In genomic region chr6:33412140-33413009, GRCh38 we compare ENCODE assay signal across 9 cellular contexts. TPM values are rescaled to one million over a fixed set of nuclear protein-coding genes. Genes with fewer than 3 reads are reported as not detected.
DNase-seq lines count a peak whose midpoint lies in the region; ATAC-seq, FAIRE-seq and TF ChIP-seq lines count a peak whose summit lies in the region.
"Had no signal": no experiment of that assay in that cellular context is flagged by ENCODE, and none has a peak within 500 bp of the region (broad histone marks: within the 10 kb centered on the region; RNA-seq: fewer than 3 reads in every experiment).

No MANE protein-coding gene starts in this region.

- POLR2A ChIA-PET in GM12878 (lab: Charles Lee) = interaction anchor here (0.6 to 2.2 kb wide), 5 partner anchors 15 to 1216 kb away, joined by 3 to 6 read pairs (median 3); partner anchors contain the start of gene ZBTB9

- H3K4me3 ChIP-seq in GM12878 (no peak overlapping the region), prostate gland (peak overlapping the region in 1 of 2 donors; percentile 100)

- no peaks in the 10 kb centered on the region for H3K9me3 Mint-ChIP-seq in IgD-negative memory B cell

- H3K4me1 ChIP-seq in GM12878 (ENCODE audit: control insufficient read depth, insufficient read depth, low read length) (peaks cover 20% of the 10 kb centered on the region), prostate gland (replicated peaks) (peaks cover 12% of the 10 kb centered on the region)

- H4K20me1 ChIP-seq in GM12878 (ENCODE audit: control insufficient read depth, insufficient read depth) = no peaks in the 10 kb centered on the region; the same call in 1 of the 2 replicates

- no peaks in the 10 kb centered on the region for H3K36me3 Mint-ChIP-seq in IgD-negative memory B cell

- in situ Hi-C loops in GM12878 (cut with MboI) = no loop called here

- TF ChIP-seq CTCF in GM12878 (IDR thresholded peaks at IDR 0.05 in 2 of 3, conservative IDR thresholded peaks at IDR 0.05 in 1 of 3; ENCODE audit: control insufficient read depth in 2 of 3, extremely low read depth in 1 of 3, insufficient read depth in 1 of 3, low read depth in 3 of 3, low read length in 3 of 3) = no peak
- no peak for TF ChIP-seq CTCF in prostate gland (IDR thresholded peaks at IDR 0.05)

- peaks cover 28% of the 10 kb centered on the region for H3K79me2 ChIP-seq in GM12878 (ENCODE audit: control insufficient read depth, insufficient read depth, low read length)

- H3K27ac ChIP-seq in GM12878 (ENCODE audit: control insufficient read depth, insufficient read depth) = no peak overlapping the region
- peak overlapping the region; percentile 100 for H3K27ac ChIP-seq in prostate gland

- H3K36me3 ChIP-seq in GM12878 (ENCODE audit: control insufficient read depth in 2 of 2, insufficient read depth in 2 of 2, low read length in 1 of 2) (peaks cover 4 to 6% of the 10 kb centered on the region in 2 experiments), prostate gland (no peaks in the 10 kb centered on the region)

- no peak for ATAC-seq in GM12878

- peak overlapping the region; percentile 86 to 94 (median 91) for H3K4me3 Mint-ChIP-seq in IgD-negative memory B cell

- H3K4me2 ChIP-seq in GM12878 (ENCODE audit: control insufficient read depth, insufficient read depth) = peak overlapping the region; percentile 5; the same call in 1 of the 2 replicates

- CTCF ChIA-PET in GM12878 (lab: Yijun Ruan, JAX) = interaction anchor here (1.3 to 1.7 kb wide), 2 partner anchors 22 to 76 kb away, joined by 3 to 5 read pairs; no protein-coding TSS in a partner anchor

- intact Hi-C loops in GM12878 (cut with micrococcal nuclease; ENCODE audit: unreplicated experiment) = no loop called here
- intact Hi-C loops in prostate gland (cut with DNase I) = loop anchor here (5.0 to 10.0 kb wide), 2 partner anchors 95 to 438 kb away; partner anchors contain the start of gene ZBTB22

- TF ChIP-seq RAD21 in GM12878 (IDR thresholded peaks at IDR 0.05; ENCODE audit: insufficient read depth, low read depth, low read length) = no peak

- BruUV-seq in GM12878 (replicated peaks; lab: Mats Ljungman, UMichigan) = no TSS peak

- H3K9ac ChIP-seq in GM12878 (ENCODE audit: control insufficient read depth, insufficient read depth, low read length) = no peak overlapping the region

- H3K27ac Mint-ChIP-seq in IgD-negative memory B cell = peak overlapping the region; percentile 85 to 99 (median 96)

- no peaks in the 10 kb centered on the region for H3K27me3 Mint-ChIP-seq in IgD-negative memory B cell

- TF ChIP-seq EP300 in GM12878 (IDR thresholded peaks at IDR 0.05; ENCODE audit: borderline replicate concordance in 1 of 2, control insufficient read depth in 1 of 2, low read depth in 2 of 2, low read length in 2 of 2) = no peak

- DNase-seq in GM12878 (ENCODE audit: low read depth, low spot score) (no peak), prostate gland (ENCODE audit: low spot score) (no peak), HUDEP-2 (lab: John Stamatoyannopoulos, UW; ENCODE audit: unreplicated experiment in 76 of 76) (no peak), 8988T (no peak)
- DNase-seq in activated CD4-positive, CD25-positive, alpha-beta regulatory T cell (lab: John Stamatoyannopoulos, UW) = no peak
- DNase-seq: colonic mucosa, NCI-H1092 had no signal

- TF ChIP-seq POLR2A in GM12878 (IDR thresholded peaks at IDR 0.05; ENCODE audit: low read depth, low read length) (no peak), prostate gland (IDR thresholded peaks at IDR 0.05) (no peak)

- H2AFZ ChIP-seq in GM12878 (ENCODE audit: control insufficient read depth, low read depth, low read length) = no peak overlapping the region

- RAD21 ChIA-PET in GM12878 (lab: Charles Lee; ENCODE audit: unreplicated experiment) = interaction anchor here (1.2 kb wide), 1 partner anchor 14 kb away, joined by 5 read pairs; no protein-coding TSS in a partner anchor

- 91% methylated on average over 10 of the region's 10 CpGs for WGBS in GM12878 (ENCODE audit: insufficient coverage, insufficient replicate concordance, low lambda C conversion rate, missing lambda C conversion rate)
- 85% methylated on average over 10 of the region's 10 CpGs for WGBS in prostate gland

- peaks cover 27 to 49% (median 39%) of the 10 kb centered on the region in 3 donors for H3K4me1 Mint-ChIP-seq in IgD-negative memory B cell

- no peak for FAIRE-seq in GM12878 (lab: Jason Lieb, UNC)
- FAIRE-seq: GM12892 had no signal

- H3K27me3 ChIP-seq in GM12878 (replicated peaks in 1 of 2; ENCODE audit: control insufficient read depth in 2 of 2, insufficient read depth in 2 of 2, low read length in 1 of 2) (no peaks in the 10 kb centered on the region), prostate gland (replicated peaks; ENCODE audit: insufficient read depth) (no peaks in the 10 kb centered on the region)
- H3K27me3 ChIP-seq: colonic mucosa had no signal

- SMC1A ChIA-PET in GM12878 (lab: Charles Lee; ENCODE audit: uncharacterized antibody, unreplicated experiment) = no interaction called here

- H3K9me3 ChIP-seq in GM12878 (replicated peaks; ENCODE audit: control insufficient read depth, insufficient read depth, low read length) (no peaks in the 10 kb centered on the region), prostate gland (no peaks in the 10 kb centered on the region)
- H3K9me3 ChIP-seq: colonic mucosa had no signal

RNA-seq across cellular contexts. Expression of gene PHF1, which starts 1.6 kb away (rescaled TPM):
- 77.0 TPM for polyA plus RNA-seq in IgD-negative memory B cell
- total RNA-seq in GM12878 (2013; cell fraction: nucleolus; rRNA removed) = 22.1 and 23.7 TPM in 2 replicates
- total RNA-seq in GM12878 (2014; rRNA removed) = 6.5 and 6.8 TPM in 2 replicates
- 5.5 and 6.5 TPM in 2 replicates for total RNA-seq in GM12878 (2014; rRNA removed; fragmentation: Illumina TruSeq; extraction: Trizol)
- 13.5 and 14.5 TPM in 2 replicates for total RNA-seq in GM12878 (2021)
- 17.4 TPM for polyA plus RNA-seq in GM12878 (2011; ENCODE audit: low read depth)
- 11.8 and 17.8 TPM in 2 replicates for polyA plus RNA-seq in GM12878 (2011; rRNA removed)
- polyA plus RNA-seq in GM12878 (2011; cell fraction: cytosol; rRNA removed) = 20.1 and 23.2 TPM in 2 replicates
- polyA plus RNA-seq in GM12878 (2011; cell fraction: nucleus; rRNA removed) = 143 and 159 TPM in 2 replicates
- polyA plus RNA-seq in GM12878 (2012) = 32.7 and 39.8 TPM in 2 replicates
- polyA plus RNA-seq in GM12878 (2014; fragmentation: Illumina TruSeq; extraction: Trizol) = 5.9 and 10.3 TPM in 2 replicates
- 1 to 10 TPM; 1.3 to 2.2 TPM for polyA plus RNA-seq in GM12878 (2014; fragmentation: Nextera tagmentation; extraction: Ambion mirVana)
- 17.3 and 21.4 TPM in 2 replicates for polyA plus RNA-seq in GM12878 (2014; rRNA removed)
- 1 to 10 TPM; 3.1 to 3.5 TPM for polyA plus RNA-seq in GM12878 (2016; fragmentation: Nextera tagmentation; extraction: Ambion mirVana)
- polyA minus RNA-seq in GM12878 (2011; rRNA and poly(A)+ RNA removed) = 16.9 and 18.6 TPM in 2 replicates
- 5.0 and 6.8 TPM in 2 replicates for polyA minus RNA-seq in GM12878 (2011; cell fraction: cytosol; rRNA and poly(A)+ RNA removed)
- polyA minus RNA-seq in GM12878 (2011; cell fraction: nucleus; rRNA and poly(A)+ RNA removed) = 15.6 and 16.6 TPM in 2 replicates
- total RNA-seq in prostate gland = 100 to 1,000 TPM in 1 of 2 donors, 10 to 100 TPM in 1; 98.2 to 132 TPM

RNA-seq across cellular contexts. Expression of gene CUTA, which starts 5.5 kb away (rescaled TPM):
- 449 TPM for polyA plus RNA-seq in IgD-negative memory B cell
- total RNA-seq in GM12878 (2013; cell fraction: nucleolus; rRNA removed) = 31.1 and 35.5 TPM in 2 replicates
- total RNA-seq in GM12878 (2014; rRNA removed) = 201 and 217 TPM in 2 replicates
- total RNA-seq in GM12878 (2014; rRNA removed; fragmentation: Illumina TruSeq; extraction: Trizol) = 107 and 118 TPM in 2 replicates
- total RNA-seq in GM12878 (2021) = 165 and 173 TPM in 2 replicates
- 161 TPM for polyA plus RNA-seq in GM12878 (2011; ENCODE audit: low read depth)
- 95.6 and 137 TPM in 2 replicates for polyA plus RNA-seq in GM12878 (2011; rRNA removed)
- polyA plus RNA-seq in GM12878 (2011; cell fraction: cytosol; rRNA removed) = 225 and 263 TPM in 2 replicates
- 202 and 257 TPM in 2 replicates for polyA plus RNA-seq in GM12878 (2011; cell fraction: nucleus; rRNA removed)
- 320 and 324 TPM in 2 replicates for polyA plus RNA-seq in GM12878 (2012)
- 62.2 and 102 TPM in 2 replicates for polyA plus RNA-seq in GM12878 (2014; fragmentation: Illumina TruSeq; extraction: Trizol)
- polyA plus RNA-seq in GM12878 (2014; fragmentation: Nextera tagmentation; extraction: Ambion mirVana) = 100 to 1,000 TPM; 268 to 293 TPM
- polyA plus RNA-seq in GM12878 (2014; rRNA removed) = 178 and 203 TPM in 2 replicates
- 100 to 1,000 TPM; 220 to 226 TPM for polyA plus RNA-seq in GM12878 (2016; fragmentation: Nextera tagmentation; extraction: Ambion mirVana)
- 110 and 116 TPM in 2 replicates for polyA minus RNA-seq in GM12878 (2011; rRNA and poly(A)+ RNA removed)
- 47.1 and 60.9 TPM in 2 replicates for polyA minus RNA-seq in GM12878 (2011; cell fraction: cytosol; rRNA and poly(A)+ RNA removed)
- polyA minus RNA-seq in GM12878 (2011; cell fraction: nucleus; rRNA and poly(A)+ RNA removed) = 50.9 and 62.4 TPM in 2 replicates
- 100 to 1,000 TPM; 189 to 260 TPM for total RNA-seq in prostate gland

RNA-seq across cellular contexts. Expression of gene SYNGAP1, which starts 7.5 kb away (rescaled TPM):
- polyA plus RNA-seq in IgD-negative memory B cell = 0.54 TPM
- 14.4 and 18.4 TPM in 2 replicates for total RNA-seq in GM12878 (2013; cell fraction: nucleolus; rRNA removed)
- total RNA-seq in GM12878 (2014; rRNA removed) = 1.2 and 1.5 TPM in 2 replicates
- total RNA-seq in GM12878 (2014; rRNA removed; fragmentation: Illumina TruSeq; extraction: Trizol) = 0.85 and 0.88 TPM in 2 replicates
- 5.7 and 9.2 TPM in 2 replicates for total RNA-seq in GM12878 (2021)
- polyA plus RNA-seq in GM12878 (2011; ENCODE audit: low read depth) = 3.3 TPM
- 2.2 and 3.9 TPM in 2 replicates for polyA plus RNA-seq in GM12878 (2011; rRNA removed)
- 2.7 and 3.4 TPM in 2 replicates for polyA plus RNA-seq in GM12878 (2011; cell fraction: cytosol; rRNA removed)
- 60.1 and 82.9 TPM in 2 replicates for polyA plus RNA-seq in GM12878 (2011; cell fraction: nucleus; rRNA removed)
- 8.3 and 9.0 TPM in 2 replicates for polyA plus RNA-seq in GM12878 (2012)
- polyA plus RNA-seq in GM12878 (2014; fragmentation: Illumina TruSeq; extraction: Trizol) = 3.1 and 5.7 TPM in 2 replicates
- polyA plus RNA-seq in GM12878 (2014; fragmentation: Nextera tagmentation; extraction: Ambion mirVana) = under 1 TPM; 0.05 to 0.14 TPM
- 6.4 and 9.0 TPM in 2 replicates for polyA plus RNA-seq in GM12878 (2014; rRNA removed)
- polyA plus RNA-seq in GM12878 (2016; fragmentation: Nextera tagmentation; extraction: Ambion mirVana) = under 1 TPM; 0.62 to 0.73 TPM
- polyA minus RNA-seq in GM12878 (2011; rRNA and poly(A)+ RNA removed) = 2.5 and 3.1 TPM in 2 replicates
- 1.1 and 2.8 TPM in 2 replicates for polyA minus RNA-seq in GM12878 (2011; cell fraction: cytosol; rRNA and poly(A)+ RNA removed)
- polyA minus RNA-seq in GM12878 (2011; cell fraction: nucleus; rRNA and poly(A)+ RNA removed) = 8.1 and 12.2 TPM in 2 replicates
- total RNA-seq in prostate gland = 10 to 100 TPM in 1 of 2 donors, 1 to 10 TPM in 1; 6.1 to 24.8 TPM

RNA-seq across cellular contexts. Expression of gene KIFC1, which starts 20.8 kb away (rescaled TPM):
- polyA plus RNA-seq in IgD-negative memory B cell = 0.23 TPM
- total RNA-seq in GM12878 (2013; cell fraction: nucleolus; rRNA removed) = 45.8 and 51.5 TPM in 2 replicates
- total RNA-seq in GM12878 (2014; rRNA removed) = 44.5 and 50.3 TPM in 2 replicates
- total RNA-seq in GM12878 (2014; rRNA removed; fragmentation: Illumina TruSeq; extraction: Trizol) = 52.9 and 58.5 TPM in 2 replicates
- 69.2 and 80.8 TPM in 2 replicates for total RNA-seq in GM12878 (2021)
- polyA plus RNA-seq in GM12878 (2011; ENCODE audit: low read depth) = 16.6 TPM
- polyA plus RNA-seq in GM12878 (2011; rRNA removed) = 60.6 and 69.3 TPM in 2 replicates
- polyA plus RNA-seq in GM12878 (2011; cell fraction: cytosol; rRNA removed) = 92.5 and 114 TPM in 2 replicates
- 120 and 185 TPM in 2 replicates for polyA plus RNA-seq in GM12878 (2011; cell fraction: nucleus; rRNA removed)
- polyA plus RNA-seq in GM12878 (2012) = 33.1 and 39.8 TPM in 2 replicates
- polyA plus RNA-seq in GM12878 (2014; fragmentation: Illumina TruSeq; extraction: Trizol) = 53.9 and 63.1 TPM in 2 replicates
- polyA plus RNA-seq in GM12878 (2014; fragmentation: Nextera tagmentation; extraction: Ambion mirVana) = 1 to 10 TPM; 1.8 to 2.9 TPM
- polyA plus RNA-seq in GM12878 (2014; rRNA removed) = 82.6 and 87.4 TPM in 2 replicates
- 10 to 100 TPM; 22.6 to 31.0 TPM for polyA plus RNA-seq in GM12878 (2016; fragmentation: Nextera tagmentation; extraction: Ambion mirVana)
- 75.6 and 95.8 TPM in 2 replicates for polyA minus RNA-seq in GM12878 (2011; rRNA and poly(A)+ RNA removed)
- 37.8 and 41.3 TPM in 2 replicates for polyA minus RNA-seq in GM12878 (2011; cell fraction: cytosol; rRNA and poly(A)+ RNA removed)
- 49.3 and 88.3 TPM in 2 replicates for polyA minus RNA-seq in GM12878 (2011; cell fraction: nucleus; rRNA and poly(A)+ RNA removed)
- 1 to 10 TPM; 5.8 to 6.5 TPM for total RNA-seq in prostate gland

RNA-seq across cellular contexts. Expression of gene ZBTB9, which starts 42.0 kb away (rescaled TPM):
- 9.0 TPM for polyA plus RNA-seq in IgD-negative memory B cell
- total RNA-seq in GM12878 (2013; cell fraction: nucleolus; rRNA removed) = 5.1 and 5.5 TPM in 2 replicates
- 5.2 and 6.6 TPM in 2 replicates for total RNA-seq in GM12878 (2014; rRNA removed)
- total RNA-seq in GM12878 (2014; rRNA removed; fragmentation: Illumina TruSeq; extraction: Trizol) = 6.0 and 6.7 TPM in 2 replicates
- total RNA-seq in GM12878 (2021) = 9.2 and 10.4 TPM in 2 replicates
- 4.1 TPM for polyA plus RNA-seq in GM12878 (2011; ENCODE audit: low read depth)
- polyA plus RNA-seq in GM12878 (2011; rRNA removed) = 5.3 and 7.2 TPM in 2 replicates
- polyA plus RNA-seq in GM12878 (2011; cell fraction: cytosol; rRNA removed) = 6.0 and 6.9 TPM in 2 replicates
- 13.4 and 16.9 TPM in 2 replicates for polyA plus RNA-seq in GM12878 (2011; cell fraction: nucleus; rRNA removed)
- 5.6 and 6.3 TPM in 2 replicates for polyA plus RNA-seq in GM12878 (2012)
- 9.8 and 10.3 TPM in 2 replicates for polyA plus RNA-seq in GM12878 (2014; fragmentation: Illumina TruSeq; extraction: Trizol)
- 1 to 10 TPM; 1.5 to 2.6 TPM for polyA plus RNA-seq in GM12878 (2014; fragmentation: Nextera tagmentation; extraction: Ambion mirVana)
- 6.7 and 7.3 TPM in 2 replicates for polyA plus RNA-seq in GM12878 (2014; rRNA removed)
- 10 to 100 TPM; 12.1 to 12.7 TPM for polyA plus RNA-seq in GM12878 (2016; fragmentation: Nextera tagmentation; extraction: Ambion mirVana)
- 9.1 and 9.2 TPM in 2 replicates for polyA minus RNA-seq in GM12878 (2011; rRNA and poly(A)+ RNA removed)
- 3.6 and 4.2 TPM in 2 replicates for polyA minus RNA-seq in GM12878 (2011; cell fraction: cytosol; rRNA and poly(A)+ RNA removed)
- polyA minus RNA-seq in GM12878 (2011; cell fraction: nucleus; rRNA and poly(A)+ RNA removed) = 4.5 and 6.2 TPM in 2 replicates
- 1 to 10 TPM; 3.5 to 8.9 TPM for total RNA-seq in prostate gland

Comparison
In these comparisons a context has a peak if more than half of its experiments do, and no peak if none do; other contexts are left out.
1. RNA of gene PHF1, which starts 1.6 kb away (total RNA-seq): 98.2 to 132 TPM in prostate gland; 5.5 to 23.7 TPM in GM12878; every median in the first group is over 4 times any median in the second.